12 cellular contexts compared by ENCODE assay signal in the genomic region with DNA sequence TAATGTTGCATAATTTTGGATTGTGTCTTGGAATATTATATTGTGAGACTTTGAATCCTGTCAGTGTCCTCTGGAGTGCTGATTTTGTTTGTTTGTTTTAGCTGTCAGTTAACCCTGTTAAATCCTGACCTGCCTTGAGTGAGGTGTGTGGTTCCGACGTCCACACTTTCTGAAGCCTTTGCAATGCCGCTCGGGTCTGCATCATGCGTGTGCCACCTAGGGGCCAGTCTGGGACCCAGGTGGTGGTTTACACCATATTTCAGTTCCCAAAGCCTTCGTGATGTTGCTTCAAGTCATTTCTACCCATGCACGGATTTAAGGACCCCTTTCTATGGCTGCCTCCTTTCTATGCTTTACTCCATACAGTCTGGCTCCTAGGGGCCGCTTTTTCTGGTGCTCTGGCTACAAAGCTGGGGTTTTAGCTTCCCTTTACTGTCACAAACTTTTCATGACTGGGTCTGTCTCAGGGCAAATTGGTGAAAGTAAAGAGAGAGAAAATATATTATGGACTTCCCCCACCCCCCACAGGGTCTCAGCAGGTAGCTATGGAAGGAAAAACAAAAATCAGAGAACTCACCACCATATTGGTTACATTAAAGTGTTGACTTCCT. TPM values are rescaled to one million over a fixed set of nuclear protein-coding genes. Genes with fewer than 3 reads are reported as not detected.
DNase-seq lines count a peak whose midpoint lies in the region; ATAC-seq and TF ChIP-seq lines count a peak whose summit lies in the region.
"Had no signal": no experiment of that assay in that cellular context is flagged by ENCODE, and none has a peak within 500 bp of the region (broad histone marks: within the 10 kb centered on the region; RNA-seq: fewer than 3 reads in every experiment).

No MANE protein-coding gene starts in this region.

- H3K4me1 ChIP-seq in osteoblast (ENCODE audit: insufficient read depth, low read length) (no peaks in the 10 kb centered on the region), gastroesophageal sphincter (no peaks in the 10 kb centered on the region)
- H3K4me1 ChIP-seq: BLaER1 had no signal

- no peak overlapping the region for H3K4me2 ChIP-seq in osteoblast (ENCODE audit: insufficient read depth, low read length)
- H3K4me2 ChIP-seq: BLaER1 had no signal

- peak; percentile 50 for TF ChIP-seq CTCF in chondrocyte (IDR thresholded peaks at IDR 0.05)
- peak; percentile 29 for TF ChIP-seq CTCF in osteoblast (IDR thresholded peaks at IDR 0.05; ENCODE audit: extremely low read depth, low read depth, low read length)
- TF ChIP-seq CTCF in gastroesophageal sphincter (IDR thresholded peaks at IDR 0.05) = no peak

- no peak for TF ChIP-seq POLR2A in gastroesophageal sphincter (IDR thresholded peaks at IDR 0.05)

- peak; percentile 54 for DNase-seq in NCI-H82 (lab: John Stamatoyannopoulos, UW)
- no peak for DNase-seq in NCI-H82 treated with DMSO at 0.1 percent for 48 hours (lab: John Stamatoyannopoulos, UW; ENCODE audit: unreplicated experiment)
- peak; percentile 1 for DNase-seq in NCI-H1092 (lab: John Stamatoyannopoulos, UW)
- no peak for DNase-seq in chondrocyte (ENCODE audit: low spot score)
- DNase-seq in osteoblast (ENCODE audit: insufficient read length, low spot score, missing footprints) = no peak
- DNase-seq in head of caudate nucleus = no peak
- DNase-seq in Ammon's horn (ENCODE audit: low spot score) = no peak
- DNase-seq: activated CD4-positive, alpha-beta T cell treated with anti-CD3 and anti-CD28 coated beads for 4 hours; hippocampal formation; NCI-H2171 had no signal

- H3K9me3 ChIP-seq in osteoblast (ENCODE audit: low read depth, low read length) (no peaks in the 10 kb centered on the region), gastroesophageal sphincter (peaks cover 0 to 19% (median 0%) of the 10 kb centered on the region in 3 donors)
- H3K9me3 ChIP-seq: BLaER1 had no signal

- H3K36me3 ChIP-seq in osteoblast (ENCODE audit: insufficient read depth, low read length) (no peaks in the 10 kb centered on the region), gastroesophageal sphincter (no peaks in the 10 kb centered on the region)
- H3K36me3 ChIP-seq: BLaER1 had no signal

- H3K27ac ChIP-seq in osteoblast (ENCODE audit: low read depth, low read length) (no peak overlapping the region), gastroesophageal sphincter (no peak overlapping the region)
- H3K27ac ChIP-seq: BLaER1 had no signal

- no peak overlapping the region for H2AFZ ChIP-seq in osteoblast (ENCODE audit: low read length)

- no peak for ATAC-seq in gastroesophageal sphincter

- no peaks in the 10 kb centered on the region for H3K79me2 ChIP-seq in osteoblast (ENCODE audit: insufficient read depth, low read length)

- H3K4me3 Mint-ChIP-seq in chondrocyte (ENCODE audit: unreplicated experiment) = no peak overlapping the region

- peaks cover 7% of the 10 kb centered on the region for H3K9me3 Mint-ChIP-seq in chondrocyte (ENCODE audit: low read depth)

- no peaks in the 10 kb centered on the region for H3K4me1 Mint-ChIP-seq in chondrocyte (ENCODE audit: low read depth)

- H4K20me1 ChIP-seq in osteoblast (ENCODE audit: insufficient read depth, low read length) = no peaks in the 10 kb centered on the region
- H4K20me1 ChIP-seq: BLaER1 had no signal

- no peak overlapping the region for H3K27ac Mint-ChIP-seq in chondrocyte (ENCODE audit: unreplicated experiment)

- H3K27me3 ChIP-seq in osteoblast (ENCODE audit: insufficient read depth, low read length) (no peaks in the 10 kb centered on the region), gastroesophageal sphincter (peaks cover 41% of the 10 kb centered on the region)
- H3K27me3 ChIP-seq: BLaER1 had no signal

- 40 to 41% methylated on average over 1 to 7 of the region's 8 CpGs for WGBS in gastroesophageal sphincter (ENCODE audit: low coverage in 1 of 2), 2 donors

- peaks cover 2% of the 10 kb centered on the region for H3K36me3 Mint-ChIP-seq in chondrocyte (ENCODE audit: low read depth)

- intact Hi-C loops in head of caudate nucleus (cut with DNase I) = no loop called here

- H3K4me3 ChIP-seq in osteoblast (ENCODE audit: insufficient read depth, low read length) (no peak overlapping the region), gastroesophageal sphincter (no peak overlapping the region)
- H3K4me3 ChIP-seq: BLaER1 had no signal

- H3K27me3 Mint-ChIP-seq in chondrocyte (ENCODE audit: low read depth) = peaks cover 60% of the 10 kb centered on the region

- no peak for TF ChIP-seq EP300 in gastroesophageal sphincter (IDR thresholded peaks at IDR 0.05)

RNA-seq across cellular contexts. Expression of a gene that starts 11.4 kb away (rescaled TPM):
- total RNA-seq in chondrocyte = not detected in 3 replicates
- not detected in 2 replicates for total RNA-seq in osteoblast
- not detected for total RNA-seq in gastroesophageal sphincter

RNA-seq across cellular contexts. Expression of a gene that starts 30.0 kb away (rescaled TPM):
- not detected in 3 replicates for total RNA-seq in chondrocyte
- total RNA-seq in osteoblast = not detected in 2 replicates
- not detected for total RNA-seq in gastroesophageal sphincter

RNA-seq across cellular contexts. Expression of a gene that starts 53.6 kb away (rescaled TPM):
- 15.7 to 17.1 TPM (median 16.0 TPM) in 3 replicates for total RNA-seq in chondrocyte
- 9.7 and 9.8 TPM in 2 replicates for total RNA-seq in osteoblast
- total RNA-seq in gastroesophageal sphincter = 10 to 100 TPM; 26.1 to 38.2 (median 31.3) TPM

RNA-seq across cellular contexts. Expression of a gene that starts 55.8 kb away (rescaled TPM):
- total RNA-seq in chondrocyte = not detected in 3 replicates
- total RNA-seq in osteoblast = not detected in 2 replicates
- not detected for total RNA-seq in gastroesophageal sphincter

Comparison
In these comparisons a context has a peak if more than half of its experiments do, and no peak if none do; other contexts are left out.
1. DNase-seq: peak in NCI-H82 (single experiment) and NCI-H1092 (single experiment); none in NCI-H82 treated with DMSO at 0.1 percent for 48 hours (single experiment), chondrocyte (single experiment), osteoblast (single experiment), head of caudate nucleus (0 of 42) and Ammon's horn (single experiment).
2. CTCF ChIP-seq: peak in chondrocyte (single experiment) and osteoblast (single experiment); none in gastroesophageal sphincter (0 of 4).